8 cellular contexts compared by ENCODE assay signal in genomic region chr12:116880817-116881324, GRCh38. TPM values are rescaled to one million over a fixed set of nuclear protein-coding genes. Genes with fewer than 3 reads are reported as not detected.
A peak's percentile ranks its signal among the peaks of the same experiment; 100 is the strongest.
DNase-seq lines count a peak whose midpoint lies in the region; TF ChIP-seq lines count a peak whose summit lies in the region.

No MANE protein-coding gene starts in this region.

- H3K27me3 Mint-ChIP-seq in CD14-positive monocyte (ENCODE audit: low read depth in 3 of 3): peaks cover 75 to 86% (median 81%) of the 10 kb centered on the region in 3 donors

- no peak overlapping the region for H3K27ac Mint-ChIP-seq in CD14-positive monocyte

- H3K27ac ChIP-seq in KMS-11 (no peak overlapping the region), ectodermal cell (ENCODE audit: insufficient read depth, low read depth, low read length, poor library complexity, severe bottlenecking) (no peak overlapping the region), vagina (no peak overlapping the region)

- H3K79me2 ChIP-seq in KMS-11 (ENCODE audit: insufficient read depth, low read depth): no peaks in the 10 kb centered on the region

- H3K27me3 ChIP-seq in KMS-11 (ENCODE audit: insufficient read depth, low read depth) (peaks cover 15% of the 10 kb centered on the region), ectodermal cell (ENCODE audit: control insufficient read depth, insufficient read depth, low read length, poor library complexity, severe bottlenecking) (peaks cover 86% of the 10 kb centered on the region), vagina (peaks cover 11% of the 10 kb centered on the region)

- H3K9me3 Mint-ChIP-seq in CD14-positive monocyte: peaks cover 0 to 28% (median 9%) of the 10 kb centered on the region in 7 donors

- 0% methylated on average over 65 of the region's 65 CpGs for WGBS in ectodermal cell, 2 experiments

- DNase-seq in CD14-positive monocyte (ENCODE audit: low spot score) (no peak), GM19238 (ENCODE audit: insufficient read length, low spot score) (peak; percentile 50), SW480 (ENCODE audit: low spot score) (peak; percentile 60), middle frontal gyrus (ENCODE audit: extremely low spot score, low spot score) (peak; percentile 18), vagina (ENCODE audit: extremely low spot score in 2 of 2) (no peak), NCI-H187 treated with DMSO at 0.1 percent for 48 hours (lab: John Stamatoyannopoulos, UW) (no peak)

- TF ChIP-seq POLR2A in vagina (IDR thresholded peaks at IDR 0.05): no peak

- H3K36me3 Mint-ChIP-seq in CD14-positive monocyte: peaks cover 0 to 7% of the 10 kb centered on the region in 2 donors

- peaks cover 21% of the 10 kb centered on the region for H3K4me1 Mint-ChIP-seq in CD14-positive monocyte

- H2AFZ ChIP-seq in KMS-11 (ENCODE audit: low read depth): peak overlapping the region; percentile 61

- no peak overlapping the region for H3K4me3 ChIP-seq in KMS-11 (IDR thresholded peaks at IDR 0.05; ENCODE audit: insufficient read depth, low read depth, low read length)
- peak overlapping the region; percentile 31 for H3K4me3 ChIP-seq in ectodermal cell (ENCODE audit: insufficient read depth, low read depth, low read length)
- peak overlapping the region; percentile 15 to 46 for H3K4me3 ChIP-seq in vagina

- peak overlapping the region; percentile 41; the same call in 1 of the 2 replicates for H3K9ac ChIP-seq in KMS-11

- no peaks in the 10 kb centered on the region for H3K36me3 ChIP-seq in KMS-11 (ENCODE audit: insufficient read depth)
- no peaks in the 10 kb centered on the region for H3K36me3 ChIP-seq in ectodermal cell (ENCODE audit: control insufficient read depth, insufficient read depth, low read length)
- H3K36me3 ChIP-seq in vagina: no peaks in the 10 kb centered on the region

- intact Hi-C loops in CD14-positive monocyte (cut with micrococcal nuclease) (no loop called here), vagina (cut with DNase I) (no loop called here)

- no peak for TF ChIP-seq CTCF in CD14-positive monocyte (IDR thresholded peaks at IDR 0.05)
- no peak for TF ChIP-seq CTCF in KMS-11 (conservative IDR thresholded peaks at IDR 0.05; ENCODE audit: low read depth, low read length)
- no peak for TF ChIP-seq CTCF in vagina (IDR thresholded peaks at IDR 0.05)

- H3K4me2 ChIP-seq in KMS-11: peak overlapping the region; percentile 85

- H4K20me1 ChIP-seq in KMS-11 (ENCODE audit: insufficient read depth): no peaks in the 10 kb centered on the region

- H3K4me1 ChIP-seq in KMS-11 (ENCODE audit: low read depth, poor library complexity, severe bottlenecking) (peaks cover 7% of the 10 kb centered on the region), ectodermal cell (ENCODE audit: control insufficient read depth, insufficient read depth, low read length) (peaks cover 36% of the 10 kb centered on the region), vagina (peaks cover 37% of the 10 kb centered on the region)

- peak overlapping the region; percentile 17 to 90 for H3K4me3 Mint-ChIP-seq in CD14-positive monocyte

- H3K9me3 ChIP-seq in ectodermal cell (ENCODE audit: control insufficient read depth, low read length) (no peaks in the 10 kb centered on the region), vagina (no peaks in the 10 kb centered on the region)

RNA-seq across cellular contexts. Expression of gene HRK, which starts 0.4 kb away (rescaled TPM):
- polyA plus RNA-seq in CD14-positive monocyte: not detected
- polyA plus RNA-seq in ectodermal cell (2013, experiment 1 of 4): 0.39 TPM
- 0.57 TPM for polyA plus RNA-seq in ectodermal cell (2013, experiment 2 of 4)
- 0.21 TPM for polyA plus RNA-seq in ectodermal cell (2013, experiment 3 of 4)
- polyA plus RNA-seq in ectodermal cell (2013, experiment 4 of 4): 0.28 TPM
- total RNA-seq in vagina: not detected

RNA-seq across cellular contexts. Expression of gene FBXW8, which starts 29.9 kb away (rescaled TPM):
- polyA plus RNA-seq in CD14-positive monocyte: 1 to 10 TPM; 2.0 to 2.7 TPM
- 25.7 TPM for polyA plus RNA-seq in ectodermal cell (2013, experiment 1 of 4)
- polyA plus RNA-seq in ectodermal cell (2013, experiment 2 of 4): 29.4 TPM
- 17.0 TPM for polyA plus RNA-seq in ectodermal cell (2013, experiment 3 of 4)
- 21.4 TPM for polyA plus RNA-seq in ectodermal cell (2013, experiment 4 of 4)
- total RNA-seq in vagina: 13.8 TPM

Comparison
In these comparisons a context has a peak if more than half of its experiments do, and no peak if none do; other contexts are left out.
1. DNase-seq: peak in GM19238 (single experiment), SW480 (single experiment) and middle frontal gyrus (single experiment); none in CD14-positive monocyte (single experiment), vagina (0 of 2) and NCI-H187 treated with DMSO at 0.1 percent for 48 hours (single experiment).